1 cellular context compared by ENCODE assay signal in genomic region chr16:27441276-27441675, GRCh38.
TF ChIP-seq lines count a peak whose summit lies in the region.

No MANE protein-coding gene starts in this region.

TF ChIP-seq in GM12878, 131 proteins besides CTCF, POLR2A, EP300 and RAD21 (continued from another document):
- TF ChIP-seq ZBTB11 (CRISPR knock-in tag; IDR thresholded peaks at IDR 0.05) (no peak), CREB1 (IDR thresholded peaks at IDR 0.05; ENCODE audit: low read depth) (no peak), ZNF687 (IDR thresholded peaks at IDR 0.05) (no peak), KLF5 (IDR thresholded peaks at IDR 0.05; ENCODE audit: partially characterized antibody) (no peak), FOS (IDR thresholded peaks at IDR 0.05; ENCODE audit: borderline replicate concordance, extremely low read depth, insufficient read length) (no peak), STAT3 (IDR thresholded peaks at IDR 0.05; ENCODE audit: low read depth, low read length) (no peak), BACH1 (IDR thresholded peaks at IDR 0.05; ENCODE audit: borderline replicate concordance) (no peak), ZBED1 (IDR thresholded peaks at IDR 0.05; ENCODE audit: borderline replicate concordance) (no peak), CBFB (IDR thresholded peaks at IDR 0.05; ENCODE audit: low read depth) (no peak), REST (IDR thresholded peaks at IDR 0.05; ENCODE audit: low read depth, low read length) (no peak), RB1 (IDR thresholded peaks at IDR 0.05; ENCODE audit: borderline replicate concordance) (no peak), CHD2 (IDR thresholded peaks at IDR 0.05; ENCODE audit: borderline replicate concordance, low read depth, low read length) (no peak)
